8 cellular contexts compared by ENCODE assay signal in the genomic region with DNA sequence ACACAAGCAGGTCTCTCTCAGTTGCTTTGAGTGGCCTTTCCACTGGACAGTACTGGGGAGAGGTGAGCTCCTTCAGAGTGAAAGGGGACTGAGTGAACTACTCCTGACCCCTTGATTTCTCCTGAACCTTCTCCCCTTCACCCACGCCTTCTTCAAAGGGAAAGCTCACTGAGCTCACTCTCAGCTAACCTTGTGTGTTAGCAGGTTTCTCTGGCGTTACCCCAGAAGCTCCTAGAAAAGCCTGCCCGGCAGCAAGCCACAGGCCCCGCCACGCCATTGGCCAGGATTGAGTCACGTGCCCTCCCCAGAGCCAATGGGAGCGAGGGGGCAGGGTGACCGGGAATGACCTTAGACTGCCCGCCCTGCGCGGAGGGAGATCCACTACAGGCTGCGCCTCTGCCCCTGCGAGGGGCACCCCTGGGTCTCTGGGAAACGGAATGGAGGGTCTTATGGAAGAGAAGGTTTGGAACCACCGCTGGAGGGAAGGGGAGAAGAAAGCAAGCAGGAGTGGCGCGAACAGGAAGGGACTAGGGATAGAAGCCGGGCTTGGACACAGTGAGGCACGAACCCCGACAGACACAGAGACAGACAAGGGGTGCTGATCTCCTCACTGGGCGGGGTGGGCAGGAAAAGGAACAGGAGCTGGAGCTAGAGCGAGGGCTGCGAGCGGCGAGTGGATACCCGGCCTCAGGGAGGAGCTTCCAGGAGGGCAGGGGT. TPM values are rescaled to one million over a fixed set of nuclear protein-coding genes. Genes with fewer than 3 reads are reported as not detected.
DNase-seq lines count a peak whose midpoint lies in the region; ATAC-seq and TF ChIP-seq lines count a peak whose summit lies in the region.

No MANE protein-coding gene starts in this region.

- H3K27ac ChIP-seq in heart left ventricle: peak overlapping the region; percentile 65 to 93 (median 90)
- H3K27ac ChIP-seq in upper lobe of left lung: peak overlapping the region; percentile 72 to 92 (median 84)

- TF ChIP-seq EP300 in upper lobe of left lung (IDR thresholded peaks at IDR 0.05): peak in 1 of 4 donors; percentile 6

- peak overlapping the region; percentile 86 for H3K4me3 Mint-ChIP-seq in progenitor cell of endocrine pancreas (ENCODE audit: low read depth)

- TF ChIP-seq POLR2A in heart left ventricle (IDR thresholded peaks at IDR 0.05): peak; percentile 57 to 92
- TF ChIP-seq POLR2A in upper lobe of left lung (IDR thresholded peaks at IDR 0.05): peak in 3 of 4 donors; percentile 18 to 87 (median 79)

- no peaks in the 10 kb centered on the region for H3K9me3 ChIP-seq in heart left ventricle
- no peaks in the 10 kb centered on the region for H3K9me3 ChIP-seq in upper lobe of left lung

- peaks cover 13% of the 10 kb centered on the region for H3K4me1 Mint-ChIP-seq in progenitor cell of endocrine pancreas (ENCODE audit: low read depth)

- TF ChIP-seq CTCF in heart left ventricle (IDR thresholded peaks at IDR 0.05) (no peak), progenitor cell of endocrine pancreas (IDR thresholded peaks at IDR 0.05; ENCODE audit: unreplicated experiment) (no peak), upper lobe of left lung (IDR thresholded peaks at IDR 0.05) (no peak)

- DNase-seq in ELF-1 (ENCODE audit: low read depth, low spot score) (peak; percentile 59), LoVo (ENCODE audit: low spot score) (peak; percentile 84), T follicular helper cell (ENCODE audit: low read depth) (peak; percentile 78), amniotic epithelial cell (ENCODE audit: low read depth) (peak; percentile 88), heart left ventricle (peak; percentile 96 to 97 (median 96)), progenitor cell of endocrine pancreas (ENCODE audit: low spot score, unreplicated experiment) (peak; percentile 74), upper lobe of left lung (peak; percentile 95 to 97)

- 1 to 4% (median 2%) methylated on average over 26 of the region's 26 CpGs for WGBS in heart left ventricle, 4 donors
- 0 to 1% methylated on average over 13 to 26 of the region's 26 CpGs for WGBS in upper lobe of left lung, 2 donors

- H3K27me3 Mint-ChIP-seq in progenitor cell of endocrine pancreas: no peaks in the 10 kb centered on the region

- peaks cover 3 to 39% (median 20%) of the 10 kb centered on the region in 12 donors for H3K4me1 ChIP-seq in heart left ventricle
- peaks cover 13 to 22% (median 21%) of the 10 kb centered on the region in 4 donors for H3K4me1 ChIP-seq in upper lobe of left lung

- peak overlapping the region; percentile 90 for H3K27ac Mint-ChIP-seq in progenitor cell of endocrine pancreas

- peaks cover 17% of the 10 kb centered on the region for H3K36me3 Mint-ChIP-seq in progenitor cell of endocrine pancreas (ENCODE audit: insufficient read depth)

- peak overlapping the region; percentile 45 to 81 (median 68) for H3K4me3 ChIP-seq in heart left ventricle
- H3K4me3 ChIP-seq in upper lobe of left lung: peak overlapping the region; percentile 52 to 80 (median 63)

- H3K36me3 ChIP-seq in heart left ventricle (peaks cover 0 to 14% (median under 1%) of the 10 kb centered on the region in 9 donors), upper lobe of left lung (peaks cover under 1 to 24% (median 13%) of the 10 kb centered on the region in 4 donors)

- no peaks in the 10 kb centered on the region for H3K9me3 Mint-ChIP-seq in progenitor cell of endocrine pancreas (ENCODE audit: low read depth)

- H3K27me3 ChIP-seq in heart left ventricle: no peaks in the 10 kb centered on the region
- no peaks in the 10 kb centered on the region for H3K27me3 ChIP-seq in upper lobe of left lung

- ATAC-seq in GM21825 (IDR thresholded peaks at IDR 0.05; ENCODE audit: unreplicated experiment) (peak; percentile 79), heart left ventricle (peak; percentile 97 to 99 (median 98)), upper lobe of left lung (ENCODE audit: low FRiP score in 2 of 2) (peak; percentile 95 to 98)

- intact Hi-C loops in heart left ventricle (cut with DNase I): loop anchor here in 4 of 10 donors (1.0 to 5.0 kb wide), 5 partner anchors 17 to 57 kb away; a partner anchor contains a TSS

RNA-seq across cellular contexts. Expression of a gene that starts 17.4 kb away (rescaled TPM):
- 10 to 100 TPM; 32.8 to 75.9 (median 49.9) TPM for total RNA-seq in heart left ventricle
- polyA plus RNA-seq in heart left ventricle: 10 to 100 TPM; 31.0 to 43.5 TPM
- 74.5 and 76.0 TPM in 2 replicates for total RNA-seq in progenitor cell of endocrine pancreas
- 100 to 1,000 TPM in 2 of 6 donors, 10 to 100 TPM in 4; 78.0 to 289 (median 89.7) TPM for total RNA-seq in upper lobe of left lung

RNA-seq across cellular contexts. Expression of a gene that starts 57.3 kb away (rescaled TPM):
- 1 to 10 TPM; 1.3 to 4.3 (median 2.6) TPM for total RNA-seq in heart left ventricle
- 1 to 10 TPM; 1.9 to 2.1 TPM for polyA plus RNA-seq in heart left ventricle
- 77.2 and 81.9 TPM in 2 replicates for total RNA-seq in progenitor cell of endocrine pancreas
- 10 to 100 TPM; 11.0 to 36.7 (median 14.6) TPM for total RNA-seq in upper lobe of left lung

Comparison
In these comparisons a context has a peak if more than half of its experiments do, and no peak if none do; other contexts are left out.
1. Peak in every context shown above with its lines: DNase-seq, ATAC-seq, H3K4me3 ChIP-seq and H3K27ac ChIP-seq.